Comparison of ENCODE assay signal across 2 cellular contexts in the genomic region with DNA sequence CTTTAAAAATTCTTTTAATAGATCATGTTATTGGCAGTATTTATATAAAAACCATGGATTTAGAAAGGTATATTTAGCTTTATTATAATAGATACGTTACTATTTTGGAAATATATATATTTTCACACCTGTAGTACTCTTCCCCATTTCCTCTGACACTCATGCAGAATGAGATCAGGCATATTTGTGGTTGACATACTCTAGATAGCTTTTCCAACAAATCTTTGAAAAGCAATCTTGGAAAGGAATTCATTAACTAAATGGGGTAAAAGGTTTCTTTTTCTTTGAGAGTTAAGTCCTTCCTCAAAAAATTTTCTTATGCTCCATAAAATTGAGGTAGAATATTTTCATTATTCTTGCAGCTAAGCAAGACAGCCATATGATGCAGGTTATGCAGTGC.
TF ChIP-seq lines count a peak whose summit lies in the region.

No MANE protein-coding gene starts in this region.

TF ChIP-seq in IMR-90, 13 proteins besides CTCF, POLR2A, EP300 and RAD21:
- TF ChIP-seq CHD1 (IDR thresholded peaks at IDR 0.05; ENCODE audit: low read depth, low read length) = no peak
TF ChIP-seq in IMR-90: peak in this region for 0.

TF ChIP-seq in SK-N-SH treated with all-trans-retinoic acid at 6 μM for 48 hours, 23 proteins besides CTCF, POLR2A, EP300 and RAD21:
- TF ChIP-seq ISL1 (CRISPR knock-in tag; IDR thresholded peaks at IDR 0.05) (no peak), BACH2 (CRISPR knock-in tag; IDR thresholded peaks at IDR 0.05; ENCODE audit: borderline replicate concordance) (no peak)
- TF ChIP-seq, protein P1, sequence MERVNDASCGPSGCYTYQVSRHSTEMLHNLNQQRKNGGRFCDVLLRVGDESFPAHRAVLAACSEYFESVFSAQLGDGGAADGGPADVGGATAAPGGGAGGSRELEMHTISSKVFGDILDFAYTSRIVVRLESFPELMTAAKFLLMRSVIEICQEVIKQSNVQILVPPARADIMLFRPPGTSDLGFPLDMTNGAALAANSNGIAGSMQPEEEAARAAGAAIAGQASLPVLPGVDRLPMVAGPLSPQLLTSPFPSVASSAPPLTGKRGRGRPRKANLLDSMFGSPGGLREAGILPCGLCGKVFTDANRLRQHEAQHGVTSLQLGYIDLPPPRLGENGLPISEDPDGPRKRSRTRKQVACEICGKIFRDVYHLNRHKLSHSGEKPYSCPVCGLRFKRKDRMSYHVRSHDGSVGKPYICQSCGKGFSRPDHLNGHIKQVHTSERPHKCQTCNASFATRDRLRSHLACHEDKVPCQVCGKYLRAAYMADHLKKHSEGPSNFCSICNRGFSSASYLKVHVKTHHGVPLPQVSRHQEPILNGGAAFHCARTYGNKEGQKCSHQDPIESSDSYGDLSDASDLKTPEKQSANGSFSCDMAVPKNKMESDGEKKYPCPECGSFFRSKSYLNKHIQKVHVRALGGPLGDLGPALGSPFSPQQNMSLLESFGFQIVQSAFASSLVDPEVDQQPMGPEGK (CRISPR knock-in tag; IDR thresholded peaks at IDR 0.05; ENCODE audit: borderline replicate concordance) = no peak
- TF ChIP-seq, protein P2, sequence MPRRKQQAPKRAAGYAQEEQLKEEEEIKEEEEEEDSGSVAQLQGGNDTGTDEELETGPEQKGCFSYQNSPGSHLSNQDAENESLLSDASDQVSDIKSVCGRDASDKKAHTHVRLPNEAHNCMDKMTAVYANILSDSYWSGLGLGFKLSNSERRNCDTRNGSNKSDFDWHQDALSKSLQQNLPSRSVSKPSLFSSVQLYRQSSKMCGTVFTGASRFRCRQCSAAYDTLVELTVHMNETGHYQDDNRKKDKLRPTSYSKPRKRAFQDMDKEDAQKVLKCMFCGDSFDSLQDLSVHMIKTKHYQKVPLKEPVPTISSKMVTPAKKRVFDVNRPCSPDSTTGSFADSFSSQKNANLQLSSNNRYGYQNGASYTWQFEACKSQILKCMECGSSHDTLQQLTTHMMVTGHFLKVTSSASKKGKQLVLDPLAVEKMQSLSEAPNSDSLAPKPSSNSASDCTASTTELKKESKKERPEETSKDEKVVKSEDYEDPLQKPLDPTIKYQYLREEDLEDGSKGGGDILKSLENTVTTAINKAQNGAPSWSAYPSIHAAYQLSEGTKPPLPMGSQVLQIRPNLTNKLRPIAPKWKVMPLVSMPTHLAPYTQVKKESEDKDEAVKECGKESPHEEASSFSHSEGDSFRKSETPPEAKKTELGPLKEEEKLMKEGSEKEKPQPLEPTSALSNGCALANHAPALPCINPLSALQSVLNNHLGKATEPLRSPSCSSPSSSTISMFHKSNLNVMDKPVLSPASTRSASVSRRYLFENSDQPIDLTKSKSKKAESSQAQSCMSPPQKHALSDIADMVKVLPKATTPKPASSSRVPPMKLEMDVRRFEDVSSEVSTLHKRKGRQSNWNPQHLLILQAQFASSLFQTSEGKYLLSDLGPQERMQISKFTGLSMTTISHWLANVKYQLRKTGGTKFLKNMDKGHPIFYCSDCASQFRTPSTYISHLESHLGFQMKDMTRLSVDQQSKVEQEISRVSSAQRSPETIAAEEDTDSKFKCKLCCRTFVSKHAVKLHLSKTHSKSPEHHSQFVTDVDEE (CRISPR knock-in tag; IDR thresholded peaks at IDR 0.05) = no peak
